8 cellular contexts compared by ENCODE assay signal in the genomic region with DNA sequence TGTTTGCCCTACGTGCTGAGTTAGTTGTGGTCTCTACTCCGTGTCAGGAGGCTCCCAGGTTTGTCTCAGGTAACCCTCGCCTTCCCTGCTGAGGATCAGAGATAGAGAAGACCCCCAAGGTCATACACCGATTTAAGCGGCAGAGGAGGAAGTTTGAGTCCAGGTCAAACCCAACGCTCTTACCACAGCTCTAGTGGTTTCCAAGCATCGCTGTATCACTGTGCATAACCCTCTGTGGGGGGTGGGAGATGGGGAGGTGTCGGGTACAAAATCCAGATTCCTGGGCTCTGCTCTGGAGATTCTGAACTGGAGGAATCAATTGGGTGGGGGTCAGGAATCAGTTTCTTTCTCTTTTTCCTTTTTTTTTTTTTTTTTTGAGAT. TPM values are rescaled to one million over a fixed set of nuclear protein-coding genes. Genes with fewer than 3 reads are reported as not detected.
DNase-seq lines count a peak whose midpoint lies in the region; ATAC-seq and TF ChIP-seq lines count a peak whose summit lies in the region.

No MANE protein-coding gene starts in this region.

- H3K36me3 ChIP-seq in transverse colon, result no peaks in the 10 kb centered on the region

- no peaks in the 10 kb centered on the region for H3K9me3 Mint-ChIP-seq in activated naive CD4-positive, alpha-beta T cell treated with anti-CD3 and anti-CD28 coated beads for 36 hours
- H3K9me3 Mint-ChIP-seq in activated T-helper 2 cell treated with anti-CD3 and anti-CD28 coated beads, Interferon-gamma antibody, Interleukin-2, Interleukin-4, amounts not matched to agents 10 μg/mL and 5 μg/mL and 100 μg/mL, durations not matched to agents 14 hours and 24 hours and 36 hours, result no peaks in the 10 kb centered on the region

- H3K27me3 Mint-ChIP-seq in activated naive CD4-positive, alpha-beta T cell treated with anti-CD3 and anti-CD28 coated beads for 36 hours (ENCODE audit: low read depth), result no peaks in the 10 kb centered on the region
- H3K27me3 Mint-ChIP-seq in activated T-helper 2 cell treated with anti-CD3 and anti-CD28 coated beads, Interferon-gamma antibody, Interleukin-2, Interleukin-4, amounts not matched to agents 10 μg/mL and 5 μg/mL and 100 μg/mL, durations not matched to agents 14 hours and 24 hours and 36 hours (ENCODE audit: low read depth), result no peaks in the 10 kb centered on the region

- no peak for TF ChIP-seq POLR2A in transverse colon (IDR thresholded peaks at IDR 0.05)

- H3K27ac ChIP-seq in transverse colon, result peak overlapping the region; percentile 93 to 95 (median 94)
- H3K27ac ChIP-seq in foreskin keratinocyte, result no peak overlapping the region

- WGBS in transverse colon (ENCODE audit: low coverage in 1 of 2), 2 donors, result 4 to 17% methylated on average over 1 to 8 of the region's 8 CpGs

- ATAC-seq in GM18909 (IDR thresholded peaks at IDR 0.05; ENCODE audit: poor library complexity, unreplicated experiment) (no peak), foreskin keratinocyte (no peak)

- no peak for DNase-seq in activated naive CD4-positive, alpha-beta T cell treated with anti-CD3 and anti-CD28 coated beads for 36 hours
- no peak for DNase-seq in activated naive CD4-positive, alpha-beta T cell treated with anti-CD3 and anti-CD28 coated beads, Interleukin-2, amount 50 U/mL, for 16 hours
- DNase-seq in activated T-helper 2 cell treated with anti-CD3 and anti-CD28 coated beads, Interferon-gamma antibody, Interleukin-2, Interleukin-4, amounts not matched to agents 10 μg/mL and 5 μg/mL and 100 μg/mL, durations not matched to agents 14 hours and 24 hours and 36 hours (ENCODE audit: low spot score), result no peak
- DNase-seq in left kidney (ENCODE audit: low read depth, low spot score) (peak; percentile 52), transverse colon (no peak), foreskin keratinocyte (no peak), DMS79 (lab: John Stamatoyannopoulos, UW) (no peak)

- peaks cover 18 to 75% (median 53%) of the 10 kb centered on the region in 4 donors for H3K4me1 ChIP-seq in transverse colon
- peaks cover 6% of the 10 kb centered on the region for H3K4me1 ChIP-seq in foreskin keratinocyte

- H3K4me3 Mint-ChIP-seq in activated naive CD4-positive, alpha-beta T cell treated with anti-CD3 and anti-CD28 coated beads for 36 hours, result peak overlapping the region; percentile 78
- H3K4me3 Mint-ChIP-seq in activated T-helper 2 cell treated with anti-CD3 and anti-CD28 coated beads, Interferon-gamma antibody, Interleukin-2, Interleukin-4, amounts not matched to agents 10 μg/mL and 5 μg/mL and 100 μg/mL, durations not matched to agents 14 hours and 24 hours and 36 hours (ENCODE audit: low read depth), result peak overlapping the region; percentile 84

- peak overlapping the region; percentile 75 for H3K27ac Mint-ChIP-seq in activated naive CD4-positive, alpha-beta T cell treated with anti-CD3 and anti-CD28 coated beads for 36 hours
- peak overlapping the region; percentile 68 for H3K27ac Mint-ChIP-seq in activated T-helper 2 cell treated with anti-CD3 and anti-CD28 coated beads, Interferon-gamma antibody, Interleukin-2, Interleukin-4, amounts not matched to agents 10 μg/mL and 5 μg/mL and 100 μg/mL, durations not matched to agents 14 hours and 24 hours and 36 hours

- no peaks in the 10 kb centered on the region for H3K9me3 ChIP-seq in transverse colon

- H3K27me3 ChIP-seq in transverse colon, result no peaks in the 10 kb centered on the region
- H3K27me3 ChIP-seq in foreskin keratinocyte, result no peaks in the 10 kb centered on the region

- peak overlapping the region; percentile 58 to 87 (median 72) for H3K4me3 ChIP-seq in transverse colon

- intact Hi-C loops in activated naive CD4-positive, alpha-beta T cell treated with anti-CD3 and anti-CD28 coated beads for 36 hours (cut with micrococcal nuclease), result loop anchor here (1.0 to 2.0 kb wide), 5 partner anchors 10 to 74 kb away; a partner anchor contains a TSS
- intact Hi-C loops in activated T-helper 2 cell treated with anti-CD3 and anti-CD28 coated beads, Interferon-gamma antibody, Interleukin-2, Interleukin-4, amounts not matched to agents 10 μg/mL and 5 μg/mL and 100 μg/mL, durations not matched to agents 14 hours and 24 hours and 36 hours (cut with micrococcal nuclease), result no loop called here
- intact Hi-C loops in transverse colon (cut with DNase I; ENCODE audit: low total_unique reads), result no loop called here

- no peak for TF ChIP-seq EP300 in transverse colon (IDR thresholded peaks at IDR 0.05; ENCODE audit: low read depth)

- CTCF ChIA-PET in activated naive CD4-positive, alpha-beta T cell treated with anti-CD3 and anti-CD28 coated beads for 36 hours (lab: Charles Lee), result no interaction called here

- H3K4me1 Mint-ChIP-seq in activated naive CD4-positive, alpha-beta T cell treated with anti-CD3 and anti-CD28 coated beads for 36 hours (ENCODE audit: low read depth), result peaks cover 47% of the 10 kb centered on the region
- peaks cover 29% of the 10 kb centered on the region for H3K4me1 Mint-ChIP-seq in activated T-helper 2 cell treated with anti-CD3 and anti-CD28 coated beads, Interferon-gamma antibody, Interleukin-2, Interleukin-4, amounts not matched to agents 10 μg/mL and 5 μg/mL and 100 μg/mL, durations not matched to agents 14 hours and 24 hours and 36 hours (ENCODE audit: low read depth)

- in situ Hi-C loops in transverse colon (cut with MboI; ENCODE audit: low pct_ligation_motif_present in 1 of 4, low pct_unique_long_range_greater_than_20kb in 1 of 4, low sequenced_read_pairs in 3 of 4), result no loop called here

- no peak for TF ChIP-seq CTCF in transverse colon (IDR thresholded peaks at IDR 0.05)
- TF ChIP-seq CTCF in foreskin keratinocyte (conservative IDR thresholded peaks at IDR 0.05), result no peak

- H3K36me3 Mint-ChIP-seq in activated naive CD4-positive, alpha-beta T cell treated with anti-CD3 and anti-CD28 coated beads for 36 hours (ENCODE audit: low read depth), result peaks cover 3% of the 10 kb centered on the region
- H3K36me3 Mint-ChIP-seq in activated T-helper 2 cell treated with anti-CD3 and anti-CD28 coated beads, Interferon-gamma antibody, Interleukin-2, Interleukin-4, amounts not matched to agents 10 μg/mL and 5 μg/mL and 100 μg/mL, durations not matched to agents 14 hours and 24 hours and 36 hours (ENCODE audit: low read depth), result peaks cover 6% of the 10 kb centered on the region

RNA-seq across cellular contexts. Expression of a gene that starts 0.6 kb away (rescaled TPM):
- total RNA-seq in activated naive CD4-positive, alpha-beta T cell treated with anti-CD3 and anti-CD28 coated beads for 36 hours, result 10 to 100 TPM; 16.9 to 19.3 TPM
- total RNA-seq in activated T-helper 2 cell treated with anti-CD3 and anti-CD28 coated beads, Interferon-gamma antibody, Interleukin-2, Interleukin-4, amounts not matched to agents 10 μg/mL and 5 μg/mL and 100 μg/mL, durations not matched to agents 14 hours and 24 hours and 36 hours, result 24.5 and 25.8 TPM in 2 replicates
- total RNA-seq in transverse colon, result 100 to 1,000 TPM in 1 of 4 donors, 10 to 100 TPM in 3; 52.6 to 214 (median 76.0) TPM
- total RNA-seq in foreskin keratinocyte, result 12.7 and 14.1 TPM in 2 replicates
- 23.0 and 25.9 TPM in 2 replicates for polyA plus RNA-seq in foreskin keratinocyte

RNA-seq across cellular contexts. Expression of a gene that starts 3.4 kb away (rescaled TPM):
- total RNA-seq in activated naive CD4-positive, alpha-beta T cell treated with anti-CD3 and anti-CD28 coated beads for 36 hours, result 10 to 100 TPM; 64.2 to 74.5 TPM
- 67.4 and 82.0 TPM in 2 replicates for total RNA-seq in activated T-helper 2 cell treated with anti-CD3 and anti-CD28 coated beads, Interferon-gamma antibody, Interleukin-2, Interleukin-4, amounts not matched to agents 10 μg/mL and 5 μg/mL and 100 μg/mL, durations not matched to agents 14 hours and 24 hours and 36 hours
- 10 to 100 TPM; 34.0 to 84.9 (median 36.8) TPM for total RNA-seq in transverse colon
- 38.3 and 41.3 TPM in 2 replicates for total RNA-seq in foreskin keratinocyte
- 70.0 and 70.9 TPM in 2 replicates for polyA plus RNA-seq in foreskin keratinocyte

RNA-seq across cellular contexts. Expression of a gene that starts 4.9 kb away (rescaled TPM):
- 10 to 100 TPM; 51.4 to 51.9 TPM for total RNA-seq in activated naive CD4-positive, alpha-beta T cell treated with anti-CD3 and anti-CD28 coated beads for 36 hours
- 72.8 and 77.0 TPM in 2 replicates for total RNA-seq in activated T-helper 2 cell treated with anti-CD3 and anti-CD28 coated beads, Interferon-gamma antibody, Interleukin-2, Interleukin-4, amounts not matched to agents 10 μg/mL and 5 μg/mL and 100 μg/mL, durations not matched to agents 14 hours and 24 hours and 36 hours
- total RNA-seq in transverse colon (100 to 1,000 TPM in 3 of 4 donors, 10 to 100 TPM in 1; 84.0 to 215 (median 127) TPM), foreskin keratinocyte (53.9 and 58.5 TPM in 2 replicates)
- 65.7 and 71.2 TPM in 2 replicates for polyA plus RNA-seq in foreskin keratinocyte

RNA-seq across cellular contexts. Expression of a gene that starts 5.0 kb away (rescaled TPM):
- total RNA-seq in activated naive CD4-positive, alpha-beta T cell treated with anti-CD3 and anti-CD28 coated beads for 36 hours, result 10 to 100 TPM; 18.2 to 18.3 TPM
- 33.7 and 35.5 TPM in 2 replicates for total RNA-seq in activated T-helper 2 cell treated with anti-CD3 and anti-CD28 coated beads, Interferon-gamma antibody, Interleukin-2, Interleukin-4, amounts not matched to agents 10 μg/mL and 5 μg/mL and 100 μg/mL, durations not matched to agents 14 hours and 24 hours and 36 hours
- total RNA-seq in transverse colon (100 to 1,000 TPM in 2 of 4 donors, 10 to 100 TPM in 2; 82.4 to 113 (median 99.1) TPM), foreskin keratinocyte (28.6 and 34.3 TPM in 2 replicates)
- 36.3 and 42.1 TPM in 2 replicates for polyA plus RNA-seq in foreskin keratinocyte

RNA-seq across cellular contexts. Expression of a gene that starts 9.9 kb away (rescaled TPM):
- 10 to 100 TPM; 17.2 to 20.0 TPM for total RNA-seq in activated naive CD4-positive, alpha-beta T cell treated with anti-CD3 and anti-CD28 coated beads for 36 hours
- 36.6 and 37.1 TPM in 2 replicates for total RNA-seq in activated T-helper 2 cell treated with anti-CD3 and anti-CD28 coated beads, Interferon-gamma antibody, Interleukin-2, Interleukin-4, amounts not matched to agents 10 μg/mL and 5 μg/mL and 100 μg/mL, durations not matched to agents 14 hours and 24 hours and 36 hours
- total RNA-seq in transverse colon (100 to 1,000 TPM in 2 of 4 donors, 10 to 100 TPM in 2; 63.6 to 203 (median 102) TPM), foreskin keratinocyte (79.5 and 84.0 TPM in 2 replicates)
- 145 and 159 TPM in 2 replicates for polyA plus RNA-seq in foreskin keratinocyte
